ENCODE assay signal across 12 cellular contexts in the genomic region with DNA sequence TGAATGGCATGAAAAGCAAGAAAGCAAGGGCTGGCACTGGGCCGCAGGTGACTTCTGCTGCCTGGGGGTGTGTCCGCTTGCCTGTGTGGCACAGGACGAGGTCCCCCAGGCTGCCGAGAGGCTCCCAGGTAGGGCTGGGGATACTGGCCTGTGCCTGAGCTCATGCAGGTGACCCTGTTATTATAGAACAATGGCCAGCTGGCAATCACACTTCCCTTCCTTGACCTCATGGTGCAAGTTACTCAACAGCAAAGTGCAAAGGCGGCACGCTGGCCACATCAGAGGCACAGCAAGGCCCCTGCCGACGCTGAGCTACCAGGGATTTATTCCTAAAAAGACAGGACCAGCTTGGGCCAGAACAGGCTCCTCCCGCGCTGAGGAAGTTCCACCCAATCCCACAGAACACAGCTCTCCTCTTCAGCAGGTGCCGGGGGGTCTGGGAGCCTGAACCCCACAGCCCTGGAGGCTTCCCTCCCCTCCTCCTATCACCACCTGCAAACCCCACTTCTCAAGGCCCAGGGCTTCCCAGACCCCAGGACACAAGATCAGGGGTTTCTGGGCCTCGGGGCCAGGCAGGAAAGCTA. TPM values are rescaled to one million over a fixed set of nuclear protein-coding genes. Genes with fewer than 3 reads are reported as not detected.
DNase-seq lines count a peak whose midpoint lies in the region; ATAC-seq and TF ChIP-seq lines count a peak whose summit lies in the region.
"Had no signal": no experiment of that assay in that cellular context is flagged by ENCODE, and none has a peak within 500 bp of the region (broad histone marks: within the 10 kb centered on the region; RNA-seq: fewer than 3 reads in every experiment).

No MANE protein-coding gene starts in this region.

- WGBS in thymus = 56% methylated on average over 12 of the region's 12 CpGs

- peaks cover 3% of the 10 kb centered on the region for H3K36me3 Mint-ChIP-seq in activated naive CD4-positive, alpha-beta T cell treated with anti-CD3 and anti-CD28 coated beads, Interleukin-2, amount 50 U/mL, for 24 hours
- peaks cover 6% of the 10 kb centered on the region in 2 donors for H3K36me3 Mint-ChIP-seq in activated naive CD4-positive, alpha-beta T cell treated with anti-CD3 and anti-CD28 coated beads, Interleukin-2, amount 50 U/mL, for 72 hours
- H3K36me3 Mint-ChIP-seq in immature natural killer cell = peaks cover 0 to 10% (median 0%) of the 10 kb centered on the region in 3 donors

- H3K27ac ChIP-seq in VCaP = peak overlapping the region; percentile 61
- H3K27ac ChIP-seq in thymus (ENCODE audit: low read depth) = peak overlapping the region; percentile 36
- H3K27ac ChIP-seq: gastroesophageal sphincter, GM23248 had no signal

- peaks cover 27% of the 10 kb centered on the region for H3K4me1 Mint-ChIP-seq in activated naive CD4-positive, alpha-beta T cell treated with anti-CD3 and anti-CD28 coated beads, Interleukin-2, amount 50 U/mL, for 24 hours
- H3K4me1 Mint-ChIP-seq in immature natural killer cell = peaks cover 29 to 42% of the 10 kb centered on the region in 2 donors

- H3K9me3 Mint-ChIP-seq in activated naive CD4-positive, alpha-beta T cell treated with anti-CD3 and anti-CD28 coated beads, Interleukin-2, amount 50 U/mL, for 24 hours = no peaks in the 10 kb centered on the region
- no peaks in the 10 kb centered on the region for H3K9me3 Mint-ChIP-seq in activated naive CD4-positive, alpha-beta T cell treated with anti-CD3 and anti-CD28 coated beads, Interleukin-2, amount 50 U/mL, for 72 hours
- no peaks in the 10 kb centered on the region for H3K9me3 Mint-ChIP-seq in immature natural killer cell

- peaks cover 24% of the 10 kb centered on the region for H3K27me3 ChIP-seq in thymus (ENCODE audit: control insufficient read depth, insufficient read depth)

- H3K4me3 Mint-ChIP-seq in activated naive CD4-positive, alpha-beta T cell treated with anti-CD3 and anti-CD28 coated beads, Interleukin-2, amount 50 U/mL, for 24 hours = peak overlapping the region; percentile 59
- peak overlapping the region; percentile 93 to 99 (median 98) for H3K4me3 Mint-ChIP-seq in immature natural killer cell

- no peak overlapping the region for H3K27ac Mint-ChIP-seq in activated naive CD4-positive, alpha-beta T cell treated with anti-CD3 and anti-CD28 coated beads, Interleukin-2, amount 50 U/mL, for 24 hours
- H3K27ac Mint-ChIP-seq in activated naive CD4-positive, alpha-beta T cell treated with anti-CD3 and anti-CD28 coated beads, Interleukin-2, amount 50 U/mL, for 72 hours = peak overlapping the region in 1 of 2 donors; percentile 59
- H3K27ac Mint-ChIP-seq in immature natural killer cell = peak overlapping the region; percentile 99 to 100 (median 100)

- no peak for DNase-seq in activated naive CD4-positive, alpha-beta T cell treated with anti-CD3 and anti-CD28 coated beads, Interleukin-2, amount 50 U/mL, for 72 hours (ENCODE audit: low spot score in 2 of 2)
- DNase-seq in immature natural killer cell = peak in 2 of 3 donors; percentile 32 to 43
- no peak for DNase-seq in T1000 (lab: John Stamatoyannopoulos, UW)
- no peak for DNase-seq in iPS-NIHi11 (ENCODE audit: low spot score)
- DNase-seq in effector CD8-positive, alpha-beta T cell (lab: John Stamatoyannopoulos, UW) = no peak
- DNase-seq: GM23248, NCI-H446 treated with DMSO at 0.1 percent for 48 hours had no signal

- ATAC-seq in activated naive CD4-positive, alpha-beta T cell treated with anti-CD3 and anti-CD28 coated beads, Interleukin-2, amount 50 U/mL, for 72 hours = no peak

- no peak overlapping the region for H3K4me3 ChIP-seq in thymus (ENCODE audit: low read length)
- H3K4me3 ChIP-seq: gastroesophageal sphincter, GM23248 had no signal

- TF ChIP-seq CTCF in VCaP (conservative IDR thresholded peaks at IDR 0.05) = no peak

- peaks cover 16% of the 10 kb centered on the region for H3K4me1 ChIP-seq in thymus (ENCODE audit: control insufficient read depth, insufficient read depth, low read length)

- no peaks in the 10 kb centered on the region for H3K27me3 Mint-ChIP-seq in activated naive CD4-positive, alpha-beta T cell treated with anti-CD3 and anti-CD28 coated beads, Interleukin-2, amount 50 U/mL, for 24 hours
- H3K27me3 Mint-ChIP-seq in immature natural killer cell (ENCODE audit: low read depth in 3 of 3) = peaks cover 18 to 34% (median 19%) of the 10 kb centered on the region in 3 donors

- peaks cover 41% of the 10 kb centered on the region for H3K36me3 ChIP-seq in thymus (ENCODE audit: control insufficient read depth, insufficient read depth)

- no peaks in the 10 kb centered on the region for H3K9me3 ChIP-seq in thymus (ENCODE audit: control insufficient read depth)
- H3K9me3 ChIP-seq: gastroesophageal sphincter had no signal

RNA-seq across cellular contexts. Expression of a gene that starts 1.4 kb away (rescaled TPM):
- 100 to 1,000 TPM; 101 to 201 TPM for total RNA-seq in activated naive CD4-positive, alpha-beta T cell treated with anti-CD3 and anti-CD28 coated beads, Interleukin-2, amount 50 U/mL, for 72 hours
- polyA plus RNA-seq in immature natural killer cell (100 to 1,000 TPM; 143 to 294 (median 153) TPM), thymus (19.2 TPM)
- polyA plus RNA-seq: GM23248 had no signal

RNA-seq across cellular contexts. Expression of a gene that starts 30.6 kb away (rescaled TPM):
- 10 to 100 TPM; 47.9 to 53.3 TPM for total RNA-seq in activated naive CD4-positive, alpha-beta T cell treated with anti-CD3 and anti-CD28 coated beads, Interleukin-2, amount 50 U/mL, for 72 hours
- 10 to 100 TPM; 11.0 to 44.3 (median 27.5) TPM for polyA plus RNA-seq in immature natural killer cell
- polyA plus RNA-seq in thymus = 164 TPM

RNA-seq across cellular contexts. Expression of a gene that starts 30.6 kb away (rescaled TPM):
- 10 to 100 TPM; 43.4 to 55.6 TPM for total RNA-seq in activated naive CD4-positive, alpha-beta T cell treated with anti-CD3 and anti-CD28 coated beads, Interleukin-2, amount 50 U/mL, for 72 hours
- 10 to 100 TPM; 73.2 to 90.2 (median 88.0) TPM for polyA plus RNA-seq in immature natural killer cell
- polyA plus RNA-seq in thymus = 39.1 TPM

RNA-seq across cellular contexts. Expression of a gene that starts 40.4 kb away (rescaled TPM):
- not detected for total RNA-seq in activated naive CD4-positive, alpha-beta T cell treated with anti-CD3 and anti-CD28 coated beads, Interleukin-2, amount 50 U/mL, for 72 hours
- polyA plus RNA-seq in immature natural killer cell (under 1 TPM in 1 of 3 donors, not detected in 2; 0.24 TPM), thymus (1.5 TPM)
- total RNA-seq: GM23248 had no signal
- polyA plus RNA-seq: GM23248, neural cell had no signal

RNA-seq across cellular contexts. Expression of a gene that starts 48.1 kb away (rescaled TPM):
- not detected for total RNA-seq in activated naive CD4-positive, alpha-beta T cell treated with anti-CD3 and anti-CD28 coated beads, Interleukin-2, amount 50 U/mL, for 72 hours
- polyA plus RNA-seq in immature natural killer cell (not detected), thymus (0.02 TPM)
- total RNA-seq: gastroesophageal sphincter, GM23248 had no signal
- polyA plus RNA-seq: GM23248, neural cell had no signal

Comparison
In these comparisons a context has a peak if more than half of its experiments do, and no peak if none do; other contexts are left out.
1. DNase-seq: peak in immature natural killer cell (2 of 3); none in activated naive CD4-positive, alpha-beta T cell treated with anti-CD3 and anti-CD28 coated beads, Interleukin-2, amount 50 U/mL, for 72 hours (0 of 2), T1000 (single experiment), iPS-NIHi11 (single experiment) and effector CD8-positive, alpha-beta T cell (single experiment).